In genomic region chr13:39765801-39766463, GRCh38 we compare ENCODE assay signal across 10 cellular contexts.
DNase-seq lines count a peak whose midpoint lies in the region; ATAC-seq and TF ChIP-seq lines count a peak whose summit lies in the region.
"Had no signal": no experiment of that assay in that cellular context is flagged by ENCODE, and none has a peak within 500 bp of the region (broad histone marks: within the 10 kb centered on the region; RNA-seq: fewer than 3 reads in every experiment).

No MANE protein-coding gene starts in this region.

- POLR2A ChIA-PET in WTC11 (lab: Charles Lee): no interaction called here

- TF ChIP-seq POLR2A in gastroesophageal sphincter (IDR thresholded peaks at IDR 0.05): no peak

- TF ChIP-seq EP300 in gastroesophageal sphincter (IDR thresholded peaks at IDR 0.05): no peak

- 42 to 67% methylated on average over 2 of the region's 2 CpGs for WGBS in gastroesophageal sphincter (ENCODE audit: low coverage in 1 of 2), 2 donors

- no peak overlapping the region for H3K4me3 Mint-ChIP-seq in WTC11
- H3K4me3 Mint-ChIP-seq: activated naive CD8-positive, alpha-beta T cell had no signal

- peaks cover 22% of the 10 kb centered on the region for H3K4me1 Mint-ChIP-seq in WTC11

- no peaks in the 10 kb centered on the region for H3K27me3 ChIP-seq in gastroesophageal sphincter

- CTCF ChIA-PET in WTC11 (lab: Charles Lee): interaction anchor here (0.6 to 1.5 kb wide), 3 partner anchors 12 to 917 kb away, joined by 3 to 6 read pairs (median 4); no protein-coding TSS in a partner anchor

- H3K36me3 Mint-ChIP-seq in WTC11: no peaks in the 10 kb centered on the region

- no peaks in the 10 kb centered on the region for H3K36me3 ChIP-seq in gastroesophageal sphincter
- H3K36me3 ChIP-seq: HAP-1 had no signal

- TF ChIP-seq CTCF in WTC11 (IDR thresholded peaks at IDR 0.05) (no peak), gastroesophageal sphincter (IDR thresholded peaks at IDR 0.05) (peak in 2 of 4 experiments; percentile 26 to 54)

- H3K9me3 ChIP-seq in gastroesophageal sphincter: peaks cover 0 to 4% (median 0%) of the 10 kb centered on the region in 3 donors
- H3K9me3 ChIP-seq: HAP-1 had no signal

- H3K27ac Mint-ChIP-seq in WTC11: no peak overlapping the region
- H3K27ac Mint-ChIP-seq: activated naive CD8-positive, alpha-beta T cell had no signal

- H3K9me3 Mint-ChIP-seq in WTC11: peaks cover 15% of the 10 kb centered on the region

- ATAC-seq in WTC11: peak; percentile 89
- peak; percentile 65 for ATAC-seq in gastroesophageal sphincter
- ATAC-seq in HG03469 (IDR thresholded peaks at IDR 0.05; ENCODE audit: unreplicated experiment): no peak
- no peak for ATAC-seq in GM18519 (IDR thresholded peaks at IDR 0.05; ENCODE audit: low FRiP score, unreplicated experiment)
- no peak for ATAC-seq in GM21737 (IDR thresholded peaks at IDR 0.05; ENCODE audit: unreplicated experiment)

- peak overlapping the region in 3 of 4 donors; percentile 1 to 49 (median 21) for H3K27ac ChIP-seq in gastroesophageal sphincter

- H3K4me3 ChIP-seq in gastroesophageal sphincter: no peak overlapping the region
- H3K4me3 ChIP-seq: HAP-1 had no signal

- H3K4me1 ChIP-seq in gastroesophageal sphincter: peaks cover 0 to 28% (median 0%) of the 10 kb centered on the region in 3 donors

- DNase-seq in DMS 273 treated with DMSO at 0.1 percent for 48 hours (lab: John Stamatoyannopoulos, UW) (peak; percentile 98), NCI-H1105 treated with DMSO at 0.1 percent for 48 hours (lab: John Stamatoyannopoulos, UW) (peak; percentile 91), WTC11 (ENCODE audit: low spot score) (peak; percentile 42), retina (peak; percentile 80)

- H3K27me3 Mint-ChIP-seq in WTC11 (ENCODE audit: low read depth): no peaks in the 10 kb centered on the region; the same call in 1 of the 2 replicates
- H3K27me3 Mint-ChIP-seq: activated naive CD8-positive, alpha-beta T cell had no signal

TF ChIP-seq in WTC11, 78 proteins besides CTCF, POLR2A, EP300 and RAD21 (continues in another document):
- TF ChIP-seq USF2 (CRISPR knock-in tag; IDR thresholded peaks at IDR 0.05) (no peak), ZBTB21 (CRISPR knock-in tag; IDR thresholded peaks at IDR 0.05; ENCODE audit: borderline replicate concordance) (no peak), JUN (CRISPR knock-in tag; IDR thresholded peaks at IDR 0.05) (no peak), ARID4B (CRISPR knock-in tag; IDR thresholded peaks at IDR 0.05; ENCODE audit: borderline replicate concordance) (no peak), E2F1 (CRISPR knock-in tag; IDR thresholded peaks at IDR 0.05) (no peak), ATF3 (CRISPR knock-in tag; conservative IDR thresholded peaks at IDR 0.05) (no peak), ZNF396 (CRISPR knock-in tag; IDR thresholded peaks at IDR 0.05; ENCODE audit: borderline replicate concordance) (no peak), HMGA2 (CRISPR knock-in tag; IDR thresholded peaks at IDR 0.05) (no peak), ZNF263 (CRISPR knock-in tag; IDR thresholded peaks at IDR 0.05; ENCODE audit: low read depth) (no peak), STAT6 (CRISPR knock-in tag; conservative IDR thresholded peaks at IDR 0.05; ENCODE audit: low read depth) (no peak), USF1 (CRISPR knock-in tag; IDR thresholded peaks at IDR 0.05) (no peak)

Comparison
In these comparisons a context has a peak if more than half of its experiments do, and no peak if none do; other contexts are left out.
1. DNase-seq: peak in every context shown above with its lines; median percentile 98 in DMS 273 treated with DMSO at 0.1 percent for 48 hours; 91 in NCI-H1105 treated with DMSO at 0.1 percent for 48 hours; 80 in retina; 42 in WTC11.
2. ATAC-seq: peak in WTC11 (single experiment) and gastroesophageal sphincter (single experiment); none in HG03469 (single experiment), GM18519 (single experiment) and GM21737 (single experiment).